In the genomic region with DNA sequence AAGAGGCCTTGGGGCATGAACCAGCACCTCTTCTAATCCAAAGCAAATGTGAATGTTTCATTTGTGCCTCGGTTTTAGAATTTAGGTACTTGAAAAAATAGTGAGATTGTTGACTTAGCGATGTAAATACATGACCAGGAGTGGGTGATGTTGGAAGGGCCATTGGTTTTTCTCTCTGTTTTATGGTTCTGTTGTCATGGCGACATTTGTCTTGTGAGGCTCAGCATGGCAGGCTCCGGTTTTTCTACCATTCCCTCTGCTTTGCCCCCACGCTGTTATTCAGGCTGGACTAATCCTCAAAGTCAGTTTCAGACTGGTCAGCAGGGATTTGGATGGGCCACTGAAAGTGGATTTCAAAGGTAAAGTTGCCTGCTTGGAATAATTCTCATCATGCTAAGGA, we compare ENCODE assay signal across 16 cellular contexts.
DNase-seq lines count a peak whose midpoint lies in the region; ATAC-seq and TF ChIP-seq lines count a peak whose summit lies in the region.
"Had no signal": no experiment of that assay in that cellular context is flagged by ENCODE, and none has a peak within 500 bp of the region (broad histone marks: within the 10 kb centered on the region; RNA-seq: fewer than 3 reads in every experiment).

No MANE protein-coding gene starts in this region.

- no peak overlapping the region for H2BK5ac ChIP-seq in H9 (ENCODE audit: insufficient read length, low read length)

- H3K9ac ChIP-seq in H9 (ENCODE audit: extremely low read depth, insufficient read length, low read length) = no peak overlapping the region
- no peak overlapping the region for H3K9ac ChIP-seq in neural progenitor cell

- no peak overlapping the region for H3K4me3 Mint-ChIP-seq in H9
- H3K4me3 Mint-ChIP-seq in neural progenitor cell = no peak overlapping the region
- H3K4me3 Mint-ChIP-seq: CD4-positive, CD25-positive, alpha-beta regulatory T cell; T-helper 17 cell had no signal

- no peaks in the 10 kb centered on the region for H3K79me1 ChIP-seq in H9 (ENCODE audit: insufficient read depth, low read depth, low read length, poor library complexity, severe bottlenecking)

- H2AK5ac ChIP-seq in H9 (ENCODE audit: insufficient read length, low read length) = no peak overlapping the region

- H3K9me3 ChIP-seq in H9 (ENCODE audit: control insufficient read depth, low read depth, low read length) (no peaks in the 10 kb centered on the region), neural progenitor cell (ENCODE audit: low read depth) (no peaks in the 10 kb centered on the region)

- no peak overlapping the region for H4K5ac ChIP-seq in H9 (ENCODE audit: insufficient read length, low read depth, low read length)

- no peak overlapping the region for H4K8ac ChIP-seq in H9 (replicated peaks; ENCODE audit: insufficient read length, low read depth, low read length)

- H3K27ac ChIP-seq in H9 (ENCODE audit: insufficient read length, low read depth, low read length) (no peak overlapping the region), neural progenitor cell (no peak overlapping the region)

- H3F3A ChIP-seq in neural progenitor cell (ENCODE audit: low read depth) = peaks cover 6% of the 10 kb centered on the region

- H3K23ac ChIP-seq in H9 (ENCODE audit: insufficient read length, low read depth, low read length) = no peak overlapping the region

- H2BK15ac ChIP-seq in H9 (ENCODE audit: low read depth, low read length) = no peak overlapping the region

- H2BK20ac ChIP-seq in H9 (ENCODE audit: low read depth, low read length, poor library complexity, severe bottlenecking) = no peak overlapping the region

- H3K4me1 Mint-ChIP-seq in H9 (peaks cover 22 to 24% of the 10 kb centered on the region in 2 experiments), neural progenitor cell (peaks cover 52% of the 10 kb centered on the region)
- H3K4me1 Mint-ChIP-seq: CD4-positive, CD25-positive, alpha-beta regulatory T cell had no signal

- no peak overlapping the region for H2BK120ac ChIP-seq in H9 (ENCODE audit: low read depth, low read length, poor library complexity, severe bottlenecking)

- TF ChIP-seq CTCF in H9 (conservative IDR thresholded peaks at IDR 0.05) (no peak), neural progenitor cell (IDR thresholded peaks at IDR 0.05) (no peak)

- H3K4ac ChIP-seq in H9 (ENCODE audit: low read depth, low read length) = no peak overlapping the region

- H3T11ph ChIP-seq in H9 (ENCODE audit: low read length) = no peak overlapping the region

- peaks cover 20 to 79% (median 57%) of the 10 kb centered on the region in 3 experiments for H3K36me3 Mint-ChIP-seq in H9 (ENCODE audit: insufficient read depth in 1 of 3, low read depth in 3 of 3)
- H3K36me3 Mint-ChIP-seq in neural progenitor cell = peaks cover 23% of the 10 kb centered on the region

- WGBS in H9 (ENCODE audit: extremely low coverage, insufficient read length, low lambda C conversion rate) = no CpG with 5 or more reads among the region's 5 CpGs

- H3K18ac ChIP-seq in H9 (ENCODE audit: insufficient read length, low read depth, low read length) = no peak overlapping the region

- H3K27me3 Mint-ChIP-seq in H9 (ENCODE audit: low read depth) (no peaks in the 10 kb centered on the region), neural progenitor cell (ENCODE audit: insufficient read depth, low read depth) (peaks cover 3% of the 10 kb centered on the region)
- H3K27me3 Mint-ChIP-seq: CD4-positive, CD25-positive, alpha-beta regulatory T cell had no signal

- H3K4me1 ChIP-seq in H9 (ENCODE audit: insufficient read depth, low read length) (no peaks in the 10 kb centered on the region), neural progenitor cell (peaks cover 21% of the 10 kb centered on the region)

- H3K4me3 ChIP-seq in neural progenitor cell = no peak overlapping the region

- no peak overlapping the region for H3K14ac ChIP-seq in H9 (ENCODE audit: insufficient read depth, low read length)

- H3K27ac Mint-ChIP-seq in H9 (peak overlapping the region in 2 of 3 experiments; percentile 50 to 62; a peak in 3 of 7 replicates), neural progenitor cell (peak overlapping the region; percentile 72)
- H3K27ac Mint-ChIP-seq: CD4-positive, CD25-positive, alpha-beta regulatory T cell; T-helper 17 cell had no signal

- H3K27me3 ChIP-seq in H9 (ENCODE audit: insufficient read depth, low read length) (no peaks in the 10 kb centered on the region), neural progenitor cell (no peaks in the 10 kb centered on the region)

- ATAC-seq in HG02623 (IDR thresholded peaks at IDR 0.05; ENCODE audit: unreplicated experiment) = no peak
- ATAC-seq: T-helper 17 cell had no signal

- H3K36me3 ChIP-seq in neural progenitor cell = no peaks in the 10 kb centered on the region

- H2BK12ac ChIP-seq in H9 (ENCODE audit: insufficient read length, low read depth, low read length) = no peak overlapping the region

- H4K91ac ChIP-seq in H9 (ENCODE audit: insufficient read length, low read depth, low read length) = no peak overlapping the region

- H3K9me3 Mint-ChIP-seq in H9 = no peaks in the 10 kb centered on the region
- no peaks in the 10 kb centered on the region for H3K9me3 Mint-ChIP-seq in neural progenitor cell
- H3K9me3 Mint-ChIP-seq: CD4-positive, CD25-positive, alpha-beta regulatory T cell had no signal

- no peak overlapping the region for H3K56ac ChIP-seq in H9 (ENCODE audit: insufficient read length, low read depth, low read length)

- DNase-seq in NCI-H345 (lab: John Stamatoyannopoulos, UW) = peak; percentile 5
- no peak for DNase-seq in NCI-H345 treated with DMSO at 0.1 percent for 48 hours (lab: John Stamatoyannopoulos, UW; ENCODE audit: unreplicated experiment)
- DNase-seq in H9 = no peak
- DNase-seq in NCI-H748 (lab: John Stamatoyannopoulos, UW; ENCODE audit: unreplicated experiment) = peak; percentile 91
- peak; percentile 60 for DNase-seq in neural progenitor cell (ENCODE audit: low spot score)
- no peak for DNase-seq in NOMO-1 (lab: John Stamatoyannopoulos, UW; ENCODE audit: unreplicated experiment in 2 of 2)
- no peak for DNase-seq in stimulated activated CD4-positive, alpha-beta T cell treated with anti-CD3 and anti-CD28 coated beads, Interleukin-12 subunit alpha, Interleukin-12 subunit beta, amount 100 ng/mL, for 4 hours
- DNase-seq: AML-193; CD4-positive, CD25-positive, alpha-beta regulatory T cell; EL; Karpas-422; NCI-H1694 treated with DMSO at 0.1 percent for 48 hours; NCI-H226; SIG-M5; T-helper 17 cell had no signal

- H3K79me2 ChIP-seq in H9 (ENCODE audit: insufficient read depth, low read length) (no peaks in the 10 kb centered on the region), neural progenitor cell (ENCODE audit: low read depth) (no peaks in the 10 kb centered on the region)

- H2AFZ ChIP-seq in H9 (ENCODE audit: low read length) = no peak overlapping the region
- H2AFZ ChIP-seq in neural progenitor cell (replicated peaks) = no peak overlapping the region

- H3K23me2 ChIP-seq in H9 (ENCODE audit: insufficient read length, low read depth, low read length, poor library complexity, severe bottlenecking) = no peaks in the 10 kb centered on the region

- no peak overlapping the region for H3K4me2 ChIP-seq in H9 (ENCODE audit: insufficient read depth, insufficient read length, low read length)
- H3K4me2 ChIP-seq in neural progenitor cell = peak overlapping the region; percentile 33

- H4K20me1 ChIP-seq in H9 (ENCODE audit: control insufficient read depth, insufficient read depth, insufficient read length) = no peaks in the 10 kb centered on the region
- H4K20me1 ChIP-seq in neural progenitor cell (ENCODE audit: low read depth) = peaks cover 6% of the 10 kb centered on the region

Comparison
In these comparisons a context has a peak if more than half of its experiments do, and no peak if none do; other contexts are left out.
1. DNase-seq: peak in NCI-H345 (single experiment), NCI-H748 (single experiment) and neural progenitor cell (single experiment); none in NCI-H345 treated with DMSO at 0.1 percent for 48 hours (single experiment), H9 (single experiment), NOMO-1 (0 of 2) and stimulated activated CD4-positive, alpha-beta T cell treated with anti-CD3 and anti-CD28 coated beads, Interleukin-12 subunit alpha, Interleukin-12 subunit beta, amount 100 ng/mL, for 4 hours (single experiment).